In genomic region chr4:165537028-165537648, GRCh38 we compare ENCODE assay signal across 1 cellular context.
TF ChIP-seq lines count a peak whose summit lies in the region.

No MANE protein-coding gene starts in this region.

TF ChIP-seq in GM23338, 12 proteins besides CTCF, POLR2A, EP300 and RAD21 (continued from another document):
- TF ChIP-seq ZNF462 (CRISPR knock-in tag; IDR thresholded peaks at IDR 0.05) (no peak), POLR2AphosphoS5 (IDR thresholded peaks at IDR 0.05; ENCODE audit: low read depth) (no peak)
